Comparison of ENCODE assay signal across 8 cellular contexts in the genomic region with DNA sequence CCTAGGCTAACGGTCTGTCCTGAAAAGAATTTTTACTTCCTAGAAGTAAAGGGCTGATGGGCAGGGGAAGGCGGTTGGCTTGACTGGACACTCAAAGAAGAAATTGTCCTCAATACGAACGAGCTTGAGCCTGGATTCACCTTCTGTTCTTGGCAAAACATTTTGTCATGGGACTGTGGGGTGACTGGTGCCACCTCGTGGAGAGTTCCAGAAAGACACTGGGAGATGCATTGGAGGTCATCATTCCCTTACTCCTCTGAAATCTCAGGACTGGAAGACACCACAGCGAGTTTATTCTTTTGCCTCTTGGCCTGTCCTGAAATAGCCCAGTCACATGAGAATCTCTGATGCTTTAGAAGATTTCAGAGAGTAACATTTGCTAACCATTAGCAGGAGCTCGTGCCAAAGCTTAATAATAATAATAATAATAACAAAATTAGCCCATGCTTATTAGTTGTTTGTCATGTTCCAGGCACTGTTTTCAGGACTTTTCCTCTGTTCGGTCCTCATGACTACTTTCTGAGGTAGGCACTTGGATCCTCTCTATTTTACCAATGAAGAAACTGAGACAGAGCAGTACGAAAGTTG. TPM values are rescaled to one million over a fixed set of nuclear protein-coding genes. Genes with fewer than 3 reads are reported as not detected.
DNase-seq lines count a peak whose midpoint lies in the region; ATAC-seq, FAIRE-seq and TF ChIP-seq lines count a peak whose summit lies in the region.

No MANE protein-coding gene starts in this region.

- peaks cover 3% of the 10 kb centered on the region for H3K4me1 Mint-ChIP-seq in chondrocyte (ENCODE audit: low read depth)

- peak; percentile 91 for FAIRE-seq in HepG2 (lab: Jason Lieb, UNC)

- in situ Hi-C loops in HepG2 (cut with HindIII; ENCODE audit: extremely low pct_ligation_motif_present, low pct_unique_long_range_greater_than_20kb), result no loop called here

- TF ChIP-seq EP300 in HepG2 (IDR thresholded peaks at IDR 0.05; ENCODE audit: low read depth in 2 of 2, low read length in 2 of 2), result no peak
- no peak for TF ChIP-seq EP300 in HepG2 (CRISPR knock-in tag; IDR thresholded peaks at IDR 0.05; ENCODE audit: borderline replicate concordance)

- ATAC-seq in Right ventricle myocardium inferior (peak; percentile 69), HG02588 (IDR thresholded peaks at IDR 0.05; ENCODE audit: unreplicated experiment) (peak; percentile 79), HepG2 (peak; percentile 91)

- no peak overlapping the region for H2AFZ ChIP-seq in HepG2 (ENCODE audit: low read length)

- no peak overlapping the region for H3K27ac ChIP-seq in HepG2 (ENCODE audit: extremely low read length, insufficient read depth, low read length)

- no peaks in the 10 kb centered on the region for H3K27me3 Mint-ChIP-seq in chondrocyte (ENCODE audit: low read depth)

- no peak for TF ChIP-seq POLR2A in HepG2 (IDR thresholded peaks at IDR 0.05; ENCODE audit: insufficient read depth in 1 of 2, low read depth in 2 of 2, low read length in 2 of 2)

- WGBS in HepG2 (ENCODE audit: low lambda C conversion rate), result 53% methylated on average over 9 of the region's 9 CpGs

- CTCF ChIA-PET in HepG2 (lab: Yijun Ruan, JAX; ENCODE audit: low intra/inter-chr PET ratio, low total read pairs), result interaction anchor here (1.2 to 2.6 kb wide), 2 partner anchors 53 to 286 kb away, joined by 7 to 44 read pairs; no protein-coding TSS in a partner anchor

- H3K4me3 Mint-ChIP-seq in chondrocyte (ENCODE audit: unreplicated experiment), result peak overlapping the region; percentile 40

- H4K20me1 ChIP-seq in HepG2 (ENCODE audit: insufficient read depth, low read length), result no peaks in the 10 kb centered on the region

- H3K79me2 ChIP-seq in HepG2 (ENCODE audit: insufficient read depth, low read length), result no peaks in the 10 kb centered on the region

- intact Hi-C loops in Right ventricle myocardium inferior (cut with DNase I) (loop anchor here (1.0 to 2.0 kb wide), 2 partner anchors 44 to 53 kb away; a partner anchor contains a TSS), cardiac septum (cut with DNase I) (loop anchor here (2.0 kb wide), 1 partner anchor 52 kb away; no protein-coding TSS in a partner anchor), HepG2 (cut with micrococcal nuclease; ENCODE audit: unreplicated experiment) (loop anchor here (1.0 to 5.0 kb wide), 3 partner anchors 9 to 189 kb away; a partner anchor contains a TSS)

- TF ChIP-seq RAD21 in HepG2 (CRISPR knock-in tag; IDR thresholded peaks at IDR 0.05), result peak; percentile 78

- POLR2A ChIA-PET in HepG2 (lab: Yijun Ruan, JAX), result interaction anchor here (1.4 to 1.5 kb wide), 2 partner anchors 53 to 70 kb away, joined by 4 to 5 read pairs; a partner anchor contains a TSS

- H3K4me1 ChIP-seq in HepG2 (ENCODE audit: insufficient read depth, low read length), result peaks cover 27% of the 10 kb centered on the region

- peaks cover 10% of the 10 kb centered on the region for H3K9me3 ChIP-seq in HepG2 (ENCODE audit: low read length)

- peaks cover 8% of the 10 kb centered on the region for H3K36me3 Mint-ChIP-seq in chondrocyte (ENCODE audit: low read depth)

- peaks cover 0 to 2% of the 10 kb centered on the region in 2 experiments; a peak in 1 of 5 replicates for H3K36me3 ChIP-seq in HepG2 (replicated peaks in 1 of 2; ENCODE audit: control insufficient read depth in 1 of 2, insufficient read depth in 2 of 2, low read length in 2 of 2)

- H3K9me3 Mint-ChIP-seq in chondrocyte (ENCODE audit: low read depth), result peaks cover 11% of the 10 kb centered on the region

- H3K27me3 ChIP-seq in HepG2 (ENCODE audit: control insufficient read depth in 1 of 2, insufficient read depth in 2 of 2, low read length in 2 of 2), result no peaks in the 10 kb centered on the region

- no peak for DNase-seq in Right ventricle myocardium inferior (ENCODE audit: missing footprints)
- no peak for DNase-seq in cardiac septum (ENCODE audit: low spot score)
- DNase-seq in NCI-H1092 treated with DMSO at 0.1 percent for 48 hours (lab: John Stamatoyannopoulos, UW), result peak; percentile 56
- peak; percentile 1 for DNase-seq in T1000 (lab: John Stamatoyannopoulos, UW)
- no peak for DNase-seq in chondrocyte (ENCODE audit: low spot score)
- DNase-seq in HepG2 (ENCODE audit: low spot score), result peak; percentile 73
- DNase-seq in stimulated activated CD4-positive, alpha-beta T cell treated with anti-CD3 and anti-CD28 coated beads, TNF-alpha, amount 100 ng/mL, for 48 hours (ENCODE audit: low read depth in 3 of 3), result peak; percentile 11 to 26 (median 24)

- H3K4me2 ChIP-seq in HepG2 (ENCODE audit: low read depth, low read length), result no peak overlapping the region

- no peak overlapping the region for H3K9ac ChIP-seq in HepG2 (ENCODE audit: insufficient read depth, low read depth, low read length)

- no peak overlapping the region for H3K4me3 ChIP-seq in HepG2 (replicated peaks in 1 of 3; ENCODE audit: insufficient read depth in 1 of 3, low read depth in 2 of 3, low read length in 3 of 3)

- TF ChIP-seq CTCF in chondrocyte (IDR thresholded peaks at IDR 0.05) (peak; percentile 90), HepG2 (CRISPR knock-in tag; IDR thresholded peaks at IDR 0.05) (peak; percentile 94)

- no TSS peak for BruUV-seq in HepG2 (replicated peaks; lab: Mats Ljungman, UMichigan)

- no peak overlapping the region for H3K27ac Mint-ChIP-seq in chondrocyte (ENCODE audit: unreplicated experiment)

TF ChIP-seq in HepG2, 621 proteins besides CTCF, POLR2A, EP300 and RAD21 (continues in another document):
- no peak for TF ChIP-seq HMG20A (CRISPR knock-in tag; IDR thresholded peaks at IDR 0.05; ENCODE audit: borderline replicate concordance)
- 0 out of 2 replicates have a peak, but pooled peaks have one; percentile 37 for TF ChIP-seq KLF11 (CRISPR knock-in tag; IDR thresholded peaks at IDR 0.05)
- no peak for TF ChIP-seq ZNF468 (CRISPR knock-in tag; IDR thresholded peaks at IDR 0.05)
- TF ChIP-seq, protein P1, sequence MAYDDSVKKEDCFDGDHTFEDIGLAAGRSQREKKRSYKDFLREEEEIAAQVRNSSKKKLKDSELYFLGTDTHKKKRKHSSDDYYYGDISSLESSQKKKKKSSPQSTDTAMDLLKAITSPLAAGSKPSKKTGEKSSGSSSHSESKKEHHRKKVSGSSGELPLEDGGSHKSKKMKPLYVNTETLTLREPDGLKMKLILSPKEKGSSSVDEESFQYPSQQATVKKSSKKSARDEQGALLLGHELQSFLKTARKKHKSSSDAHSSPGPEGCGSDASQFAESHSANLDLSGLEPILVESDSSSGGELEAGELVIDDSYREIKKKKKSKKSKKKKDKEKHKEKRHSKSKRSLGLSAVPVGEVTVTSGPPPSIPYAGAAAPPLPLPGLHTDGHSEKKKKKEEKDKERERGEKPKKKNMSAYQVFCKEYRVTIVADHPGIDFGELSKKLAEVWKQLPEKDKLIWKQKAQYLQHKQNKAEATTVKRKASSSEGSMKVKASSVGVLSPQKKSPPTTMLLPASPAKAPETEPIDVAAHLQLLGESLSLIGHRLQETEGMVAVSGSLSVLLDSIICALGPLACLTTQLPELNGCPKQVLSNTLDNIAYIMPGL (CRISPR knock-in tag; IDR thresholded peaks at IDR 0.05; ENCODE audit: borderline replicate concordance in 1 of 2, low read depth in 1 of 2), result 0 out of 4 replicates have a peak, but pooled peaks of 1 of the 2 experiments have one; percentile 33
- 0 out of 2 replicates have a peak, but pooled peaks have one; percentile 28 for TF ChIP-seq ZSCAN9 (CRISPR knock-in tag; IDR thresholded peaks at IDR 0.05; ENCODE audit: borderline replicate concordance)
- 0 out of 2 replicates have a peak, but pooled peaks have one; percentile 36 for TF ChIP-seq MIXL1 (CRISPR knock-in tag; IDR thresholded peaks at IDR 0.05)
- TF ChIP-seq TEAD3 (CRISPR knock-in tag; optimal IDR thresholded peaks at IDR 0.05; ENCODE audit: borderline replicate concordance), result peak; percentile 45

RNA-seq across cellular contexts. Expression of a gene that starts 44.5 kb away (rescaled TPM):
- total RNA-seq in Right ventricle myocardium inferior (175 TPM), cardiac septum (135 TPM), chondrocyte (4.2 to 6.0 TPM (median 5.1 TPM) in 3 replicates), HepG2 (2016; rRNA removed; fragmentation: Illumina TruSeq; extraction: Trizol) (8.9 and 10.6 TPM in 2 replicates)
- total RNA-seq in HepG2 (2016; cell fraction: cytosol; rRNA removed; fragmentation: Illumina TruSeq; extraction: Trizol; ENCODE audit: low read depth), result 2.9 and 3.2 TPM in 2 replicates
- 8.4 and 10.0 TPM in 2 replicates for total RNA-seq in HepG2 (2016; cell fraction: insoluble cytoplasmic fraction; rRNA removed; fragmentation: Illumina TruSeq; extraction: Trizol)
- 4.3 and 6.3 TPM in 2 replicates for total RNA-seq in HepG2 (2016; cell fraction: membrane; rRNA removed; fragmentation: Illumina TruSeq; extraction: Trizol)
- 7.5 and 8.7 TPM in 2 replicates for total RNA-seq in HepG2 (2016; cell fraction: nucleus; rRNA removed; fragmentation: Illumina TruSeq; extraction: Trizol)
- polyA plus RNA-seq in HepG2 (2011; rRNA removed), result 8.0 and 8.7 TPM in 2 replicates
- 3.8 and 5.8 TPM in 2 replicates for polyA plus RNA-seq in HepG2 (2011; cell fraction: cytosol; rRNA removed)
- polyA plus RNA-seq in HepG2 (2011; cell fraction: nucleus; rRNA removed), result 2.6 and 3.6 TPM in 2 replicates
- 11.2 and 15.6 TPM in 2 replicates for polyA plus RNA-seq in HepG2 (2012)
- 2.3 and 2.5 TPM in 2 replicates for polyA plus RNA-seq in HepG2 (2016; cell fraction: cytosol; fragmentation: Illumina TruSeq; extraction: Trizol; ENCODE audit: low read depth)
- polyA plus RNA-seq in HepG2 (2016; cell fraction: insoluble cytoplasmic fraction; fragmentation: Illumina TruSeq; extraction: Trizol; ENCODE audit: low read depth), result 10.1 and 11.3 TPM in 2 replicates
- 5.0 and 5.8 TPM in 2 replicates for polyA plus RNA-seq in HepG2 (2016; cell fraction: membrane; fragmentation: Illumina TruSeq; extraction: Trizol; ENCODE audit: low read depth)
- 5.8 and 8.3 TPM in 2 replicates for polyA plus RNA-seq in HepG2 (2016; cell fraction: nucleus; fragmentation: Illumina TruSeq; extraction: Trizol; ENCODE audit: insufficient read depth, low read depth)
- 4.8 and 13.3 TPM in 2 replicates for polyA minus RNA-seq in HepG2 (2011; rRNA and poly(A)+ RNA removed; ENCODE audit: low replicate concordance)
- 2.5 and 6.1 TPM in 2 replicates for polyA minus RNA-seq in HepG2 (2011; cell fraction: cytosol; rRNA and poly(A)+ RNA removed)
- 26.4 and 30.3 TPM in 2 replicates for polyA minus RNA-seq in HepG2 (2011; cell fraction: nucleus; rRNA and poly(A)+ RNA removed)

Comparison
In these comparisons a context has a peak if more than half of its experiments do, and no peak if none do; other contexts are left out.
1. DNase-seq: peak in NCI-H1092 treated with DMSO at 0.1 percent for 48 hours (single experiment), T1000 (single experiment), HepG2 (single experiment) and stimulated activated CD4-positive, alpha-beta T cell treated with anti-CD3 and anti-CD28 coated beads, TNF-alpha, amount 100 ng/mL, for 48 hours (3 of 3); none in Right ventricle myocardium inferior (single experiment), cardiac septum (single experiment) and chondrocyte (single experiment).
2. RNA of a gene that starts 44.5 kb away (total RNA-seq): 175 TPM in Right ventricle myocardium inferior (single experiment) and 135 TPM in cardiac septum (single experiment); 2.9 to 10.6 TPM in HepG2 and 4.2 to 6.0 TPM in chondrocyte; every median in the first group is over 10 times any median in the second.
3. Peak in every context shown above with its lines, with median percentiles within 50 percentile points of each other: ATAC-seq.